1 cellular context compared by ENCODE assay signal in the genomic region with DNA sequence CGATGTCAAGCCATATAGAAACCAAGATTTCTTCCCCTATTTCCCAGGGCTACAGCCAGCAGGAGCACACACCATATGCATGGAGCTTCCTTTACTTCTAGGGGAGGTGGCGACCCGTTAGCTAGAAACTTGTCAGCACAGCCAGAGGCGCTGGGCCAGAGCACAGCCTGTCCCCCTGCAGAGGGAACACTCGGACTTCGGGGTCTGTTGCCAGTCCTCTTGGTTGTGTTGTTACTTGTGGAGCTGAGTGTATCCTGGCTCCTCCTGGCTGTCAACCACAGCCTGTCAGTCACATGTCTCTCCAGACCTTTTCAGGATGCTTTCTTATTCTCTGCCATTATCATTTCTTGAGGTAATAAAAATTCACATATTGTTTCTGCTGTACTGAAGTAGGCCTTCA.
TF ChIP-seq lines count a peak whose summit lies in the region.

No MANE protein-coding gene starts in this region.

TF ChIP-seq in GM12878, 131 proteins besides CTCF, POLR2A, EP300 and RAD21 (continued from another document):
- TF ChIP-seq, protein P1, sequence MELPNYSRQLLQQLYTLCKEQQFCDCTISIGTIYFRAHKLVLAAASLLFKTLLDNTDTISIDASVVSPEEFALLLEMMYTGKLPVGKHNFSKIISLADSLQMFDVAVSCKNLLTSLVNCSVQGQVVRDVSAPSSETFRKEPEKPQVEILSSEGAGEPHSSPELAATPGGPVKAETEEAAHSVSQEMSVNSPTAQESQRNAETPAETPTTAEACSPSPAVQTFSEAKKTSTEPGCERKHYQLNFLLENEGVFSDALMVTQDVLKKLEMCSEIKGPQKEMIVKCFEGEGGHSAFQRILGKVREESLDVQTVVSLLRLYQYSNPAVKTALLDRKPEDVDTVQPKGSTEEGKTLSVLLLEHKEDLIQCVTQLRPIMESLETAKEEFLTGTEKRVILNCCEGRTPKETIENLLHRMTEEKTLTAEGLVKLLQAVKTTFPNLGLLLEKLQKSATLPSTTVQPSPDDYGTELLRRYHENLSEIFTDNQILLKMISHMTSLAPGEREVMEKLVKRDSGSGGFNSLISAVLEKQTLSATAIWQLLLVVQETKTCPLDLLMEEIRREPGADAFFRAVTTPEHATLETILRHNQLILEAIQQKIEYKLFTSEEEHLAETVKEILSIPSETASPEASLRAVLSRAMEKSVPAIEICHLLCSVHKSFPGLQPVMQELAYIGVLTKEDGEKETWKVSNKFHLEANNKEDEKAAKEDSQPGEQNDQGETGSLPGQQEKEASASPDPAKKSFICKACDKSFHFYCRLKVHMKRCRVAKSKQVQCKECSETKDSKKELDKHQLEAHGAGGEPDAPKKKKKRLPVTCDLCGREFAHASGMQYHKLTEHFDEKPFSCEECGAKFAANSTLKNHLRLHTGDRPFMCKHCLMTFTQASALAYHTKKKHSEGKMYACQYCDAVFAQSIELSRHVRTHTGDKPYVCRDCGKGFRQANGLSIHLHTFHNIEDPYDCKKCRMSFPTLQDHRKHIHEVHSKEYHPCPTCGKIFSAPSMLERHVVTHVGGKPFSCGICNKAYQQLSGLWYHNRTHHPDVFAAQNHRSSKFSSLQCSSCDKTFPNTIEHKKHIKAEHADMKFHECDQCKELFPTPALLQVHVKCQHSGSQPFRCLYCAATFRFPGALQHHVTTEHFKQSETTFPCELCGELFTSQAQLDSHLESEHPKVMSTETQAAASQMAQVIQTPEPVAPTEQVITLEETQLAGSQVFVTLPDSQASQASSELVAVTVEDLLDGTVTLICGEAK (IDR thresholded peaks at IDR 0.05; ENCODE audit: borderline replicate concordance): no peak
- TF ChIP-seq RBBP5 (conservative IDR thresholded peaks at IDR 0.05) (no peak), ZSCAN29 (IDR thresholded peaks at IDR 0.05) (no peak), IKZF2 (IDR thresholded peaks at IDR 0.05) (no peak), RELA (IDR thresholded peaks at IDR 0.05; ENCODE audit: borderline replicate concordance, partially characterized antibody) (no peak)
- TF ChIP-seq, protein P2, sequence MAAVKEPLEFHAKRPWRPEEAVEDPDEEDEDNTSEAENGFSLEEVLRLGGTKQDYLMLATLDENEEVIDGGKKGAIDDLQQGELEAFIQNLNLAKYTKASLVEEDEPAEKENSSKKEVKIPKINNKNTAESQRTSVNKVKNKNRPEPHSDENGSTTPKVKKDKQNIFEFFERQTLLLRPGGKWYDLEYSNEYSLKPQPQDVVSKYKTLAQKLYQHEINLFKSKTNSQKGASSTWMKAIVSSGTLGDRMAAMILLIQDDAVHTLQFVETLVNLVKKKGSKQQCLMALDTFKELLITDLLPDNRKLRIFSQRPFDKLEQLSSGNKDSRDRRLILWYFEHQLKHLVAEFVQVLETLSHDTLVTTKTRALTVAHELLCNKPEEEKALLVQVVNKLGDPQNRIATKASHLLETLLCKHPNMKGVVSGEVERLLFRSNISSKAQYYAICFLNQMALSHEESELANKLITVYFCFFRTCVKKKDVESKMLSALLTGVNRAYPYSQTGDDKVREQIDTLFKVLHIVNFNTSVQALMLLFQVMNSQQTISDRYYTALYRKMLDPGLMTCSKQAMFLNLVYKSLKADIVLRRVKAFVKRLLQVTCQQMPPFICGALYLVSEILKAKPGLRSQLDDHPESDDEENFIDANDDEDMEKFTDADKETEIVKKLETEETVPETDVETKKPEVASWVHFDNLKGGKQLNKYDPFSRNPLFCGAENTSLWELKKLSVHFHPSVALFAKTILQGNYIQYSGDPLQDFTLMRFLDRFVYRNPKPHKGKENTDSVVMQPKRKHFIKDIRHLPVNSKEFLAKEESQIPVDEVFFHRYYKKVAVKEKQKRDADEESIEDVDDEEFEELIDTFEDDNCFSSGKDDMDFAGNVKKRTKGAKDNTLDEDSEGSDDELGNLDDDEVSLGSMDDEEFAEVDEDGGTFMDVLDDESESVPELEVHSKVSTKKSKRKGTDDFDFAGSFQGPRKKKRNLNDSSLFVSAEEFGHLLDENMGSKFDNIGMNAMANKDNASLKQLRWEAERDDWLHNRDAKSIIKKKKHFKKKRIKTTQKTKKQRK (IDR thresholded peaks at IDR 0.05; ENCODE audit: low read depth, low read length): no peak
- TF ChIP-seq, protein P3, sequence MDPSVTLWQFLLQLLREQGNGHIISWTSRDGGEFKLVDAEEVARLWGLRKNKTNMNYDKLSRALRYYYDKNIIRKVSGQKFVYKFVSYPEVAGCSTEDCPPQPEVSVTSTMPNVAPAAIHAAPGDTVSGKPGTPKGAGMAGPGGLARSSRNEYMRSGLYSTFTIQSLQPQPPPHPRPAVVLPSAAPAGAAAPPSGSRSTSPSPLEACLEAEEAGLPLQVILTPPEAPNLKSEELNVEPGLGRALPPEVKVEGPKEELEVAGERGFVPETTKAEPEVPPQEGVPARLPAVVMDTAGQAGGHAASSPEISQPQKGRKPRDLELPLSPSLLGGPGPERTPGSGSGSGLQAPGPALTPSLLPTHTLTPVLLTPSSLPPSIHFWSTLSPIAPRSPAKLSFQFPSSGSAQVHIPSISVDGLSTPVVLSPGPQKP (IDR thresholded peaks at IDR 0.05; ENCODE audit: low read depth, low read length): no peak
- TF ChIP-seq, protein P4, sequence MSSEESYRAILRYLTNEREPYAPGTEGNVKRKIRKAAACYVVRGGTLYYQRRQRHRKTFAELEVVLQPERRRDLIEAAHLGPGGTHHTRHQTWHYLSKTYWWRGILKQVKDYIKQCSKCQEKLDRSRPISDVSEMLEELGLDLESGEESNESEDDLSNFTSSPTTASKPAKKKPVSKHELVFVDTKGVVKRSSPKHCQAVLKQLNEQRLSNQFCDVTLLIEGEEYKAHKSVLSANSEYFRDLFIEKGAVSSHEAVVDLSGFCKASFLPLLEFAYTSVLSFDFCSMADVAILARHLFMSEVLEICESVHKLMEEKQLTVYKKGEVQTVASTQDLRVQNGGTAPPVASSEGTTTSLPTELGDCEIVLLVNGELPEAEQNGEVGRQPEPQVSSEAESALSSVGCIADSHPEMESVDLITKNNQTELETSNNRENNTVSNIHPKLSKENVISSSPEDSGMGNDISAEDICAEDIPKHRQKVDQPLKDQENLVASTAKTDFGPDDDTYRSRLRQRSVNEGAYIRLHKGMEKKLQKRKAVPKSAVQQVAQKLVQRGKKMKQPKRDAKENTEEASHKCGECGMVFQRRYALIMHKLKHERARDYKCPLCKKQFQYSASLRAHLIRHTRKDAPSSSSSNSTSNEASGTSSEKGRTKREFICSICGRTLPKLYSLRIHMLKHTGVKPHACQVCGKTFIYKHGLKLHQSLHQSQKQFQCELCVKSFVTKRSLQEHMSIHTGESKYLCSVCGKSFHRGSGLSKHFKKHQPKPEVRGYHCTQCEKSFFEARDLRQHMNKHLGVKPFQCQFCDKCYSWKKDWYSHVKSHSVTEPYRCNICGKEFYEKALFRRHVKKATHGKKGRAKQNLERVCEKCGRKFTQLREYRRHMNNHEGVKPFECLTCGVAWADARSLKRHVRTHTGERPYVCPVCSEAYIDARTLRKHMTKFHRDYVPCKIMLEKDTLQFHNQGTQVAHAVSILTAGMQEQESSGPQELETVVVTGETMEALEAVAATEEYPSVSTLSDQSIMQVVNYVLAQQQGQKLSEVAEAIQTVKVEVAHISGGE (CRISPR knock-in tag; IDR thresholded peaks at IDR 0.05): no peak
